1 cellular context compared by ENCODE assay signal in the genomic region with DNA sequence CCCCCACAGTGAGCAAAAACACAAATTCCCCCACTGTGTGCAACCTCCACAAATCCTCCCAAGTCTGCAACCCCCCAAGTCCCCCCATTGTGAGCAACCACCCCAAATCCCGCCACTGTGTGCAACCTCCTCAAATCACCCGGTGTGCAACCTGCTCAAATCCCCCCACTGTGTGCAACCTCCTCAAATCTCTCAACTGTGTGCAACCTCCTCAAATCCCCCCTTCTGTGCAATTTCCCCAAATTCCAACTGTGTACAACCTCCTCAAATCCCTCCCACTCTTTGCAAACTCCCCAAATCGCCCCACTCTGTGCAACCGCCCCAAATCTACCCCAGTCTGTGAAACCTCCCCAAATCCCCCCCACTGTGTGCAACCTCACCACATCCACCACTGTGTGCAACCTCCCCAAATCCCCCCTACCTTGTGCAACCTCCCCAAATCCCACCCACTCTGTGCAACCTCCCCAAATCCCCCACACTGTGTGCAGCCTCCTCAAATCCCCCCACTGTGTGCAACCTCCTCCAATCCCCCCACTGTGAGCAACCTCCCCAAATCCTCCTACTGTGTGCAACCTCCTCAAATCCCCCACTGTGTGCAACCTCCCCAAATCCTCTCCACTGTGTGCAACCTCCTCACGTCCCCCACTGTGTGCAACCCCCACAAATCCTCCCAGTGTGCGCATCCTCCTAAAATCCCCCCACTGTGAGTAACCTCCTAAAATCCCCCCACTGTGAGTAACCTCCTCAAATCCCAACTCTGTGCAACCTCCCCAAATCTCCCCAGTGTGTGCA.
TF ChIP-seq lines count a peak whose summit lies in the region.

No MANE protein-coding gene starts in this region.

TF ChIP-seq in HEK293, 187 proteins besides CTCF, POLR2A, EP300 and RAD21 (continued from another document):
- TF ChIP-seq, protein P1, sequence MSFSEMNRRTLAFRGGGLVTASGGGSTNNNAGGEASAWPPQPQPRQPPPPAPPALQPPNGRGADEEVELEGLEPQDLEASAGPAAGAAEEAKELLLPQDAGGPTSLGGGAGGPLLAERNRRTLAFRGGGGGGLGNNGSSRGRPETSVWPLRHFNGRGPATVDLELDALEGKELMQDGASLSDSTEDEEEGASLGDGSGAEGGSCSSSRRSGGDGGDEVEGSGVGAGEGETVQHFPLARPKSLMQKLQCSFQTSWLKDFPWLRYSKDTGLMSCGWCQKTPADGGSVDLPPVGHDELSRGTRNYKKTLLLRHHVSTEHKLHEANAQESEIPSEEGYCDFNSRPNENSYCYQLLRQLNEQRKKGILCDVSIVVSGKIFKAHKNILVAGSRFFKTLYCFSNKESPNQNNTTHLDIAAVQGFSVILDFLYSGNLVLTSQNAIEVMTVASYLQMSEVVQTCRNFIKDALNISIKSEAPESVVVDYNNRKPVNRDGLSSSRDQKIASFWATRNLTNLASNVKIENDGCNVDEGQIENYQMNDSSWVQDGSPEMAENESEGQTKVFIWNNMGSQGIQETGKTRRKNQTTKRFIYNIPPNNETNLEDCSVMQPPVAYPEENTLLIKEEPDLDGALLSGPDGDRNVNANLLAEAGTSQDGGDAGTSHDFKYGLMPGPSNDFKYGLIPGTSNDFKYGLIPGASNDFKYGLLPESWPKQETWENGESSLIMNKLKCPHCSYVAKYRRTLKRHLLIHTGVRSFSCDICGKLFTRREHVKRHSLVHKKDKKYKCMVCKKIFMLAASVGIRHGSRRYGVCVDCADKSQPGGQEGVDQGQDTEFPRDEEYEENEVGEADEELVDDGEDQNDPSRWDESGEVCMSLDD (tag by site-specific recombination; IDR thresholded peaks at IDR 0.05) = peak; percentile 80
- TF ChIP-seq, protein P2, sequence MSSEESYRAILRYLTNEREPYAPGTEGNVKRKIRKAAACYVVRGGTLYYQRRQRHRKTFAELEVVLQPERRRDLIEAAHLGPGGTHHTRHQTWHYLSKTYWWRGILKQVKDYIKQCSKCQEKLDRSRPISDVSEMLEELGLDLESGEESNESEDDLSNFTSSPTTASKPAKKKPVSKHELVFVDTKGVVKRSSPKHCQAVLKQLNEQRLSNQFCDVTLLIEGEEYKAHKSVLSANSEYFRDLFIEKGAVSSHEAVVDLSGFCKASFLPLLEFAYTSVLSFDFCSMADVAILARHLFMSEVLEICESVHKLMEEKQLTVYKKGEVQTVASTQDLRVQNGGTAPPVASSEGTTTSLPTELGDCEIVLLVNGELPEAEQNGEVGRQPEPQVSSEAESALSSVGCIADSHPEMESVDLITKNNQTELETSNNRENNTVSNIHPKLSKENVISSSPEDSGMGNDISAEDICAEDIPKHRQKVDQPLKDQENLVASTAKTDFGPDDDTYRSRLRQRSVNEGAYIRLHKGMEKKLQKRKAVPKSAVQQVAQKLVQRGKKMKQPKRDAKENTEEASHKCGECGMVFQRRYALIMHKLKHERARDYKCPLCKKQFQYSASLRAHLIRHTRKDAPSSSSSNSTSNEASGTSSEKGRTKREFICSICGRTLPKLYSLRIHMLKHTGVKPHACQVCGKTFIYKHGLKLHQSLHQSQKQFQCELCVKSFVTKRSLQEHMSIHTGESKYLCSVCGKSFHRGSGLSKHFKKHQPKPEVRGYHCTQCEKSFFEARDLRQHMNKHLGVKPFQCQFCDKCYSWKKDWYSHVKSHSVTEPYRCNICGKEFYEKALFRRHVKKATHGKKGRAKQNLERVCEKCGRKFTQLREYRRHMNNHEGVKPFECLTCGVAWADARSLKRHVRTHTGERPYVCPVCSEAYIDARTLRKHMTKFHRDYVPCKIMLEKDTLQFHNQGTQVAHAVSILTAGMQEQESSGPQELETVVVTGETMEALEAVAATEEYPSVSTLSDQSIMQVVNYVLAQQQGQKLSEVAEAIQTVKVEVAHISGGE (tag by site-specific recombination; conservative IDR thresholded peaks at IDR 0.05; ENCODE audit: low read depth) = peak; percentile 66
- TF ChIP-seq, protein P3, sequence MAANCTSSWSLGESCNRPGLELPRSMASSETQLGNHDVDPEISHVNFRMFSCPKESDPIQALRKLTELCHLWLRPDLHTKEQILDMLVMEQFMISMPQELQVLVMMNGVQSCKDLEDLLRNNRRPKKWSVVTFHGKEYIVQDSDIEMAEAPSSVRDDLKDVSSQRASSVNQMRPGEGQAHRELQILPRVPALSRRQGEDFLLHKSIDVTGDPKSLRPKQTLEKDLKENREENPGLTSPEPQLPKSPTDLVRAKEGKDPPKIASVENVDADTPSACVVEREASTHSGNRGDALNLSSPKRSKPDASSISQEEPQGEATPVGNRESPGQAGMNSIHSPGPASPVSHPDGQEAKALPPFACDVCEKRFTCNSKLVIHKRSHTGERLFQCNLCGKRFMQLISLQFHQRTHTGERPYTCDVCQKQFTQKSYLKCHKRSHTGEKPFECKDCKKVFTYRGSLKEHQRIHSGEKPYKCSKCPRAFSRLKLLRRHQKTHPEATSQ (tag by site-specific recombination; IDR thresholded peaks at IDR 0.05) = peak; percentile 88
